ENCODE assay signal across 11 cellular contexts in the genomic region with DNA sequence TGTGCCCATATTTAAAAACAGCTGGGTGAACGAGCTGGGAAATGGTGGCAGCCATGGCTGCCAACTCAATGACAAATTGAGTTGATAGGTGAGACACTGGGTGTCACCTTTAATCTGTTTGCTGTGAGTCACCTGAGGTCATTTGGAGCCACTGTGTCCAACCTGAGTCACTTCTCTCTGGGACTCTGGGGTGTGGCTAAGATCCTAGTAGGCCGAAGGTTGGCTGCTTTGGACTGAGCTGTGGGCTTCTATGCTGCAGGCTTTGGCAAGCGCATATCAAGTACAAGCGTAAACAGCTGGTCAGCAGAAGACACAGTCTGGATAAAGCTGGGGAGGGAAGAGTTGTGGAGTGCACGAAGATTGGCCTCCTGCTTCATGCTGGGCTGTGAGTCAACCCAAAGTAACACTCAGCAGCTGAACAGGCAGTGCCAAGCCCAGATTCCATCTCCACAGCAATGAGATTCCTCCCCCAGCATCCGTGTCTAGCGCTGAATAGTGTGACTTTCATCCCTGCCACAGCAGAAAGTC. TPM values are rescaled to one million over a fixed set of nuclear protein-coding genes. Genes with fewer than 3 reads are reported as not detected.
DNase-seq lines count a peak whose midpoint lies in the region; ATAC-seq and TF ChIP-seq lines count a peak whose summit lies in the region.
"Had no signal": no experiment of that assay in that cellular context is flagged by ENCODE, and none has a peak within 500 bp of the region (broad histone marks: within the 10 kb centered on the region; RNA-seq: fewer than 3 reads in every experiment).

No MANE protein-coding gene starts in this region.

- no peak for ATAC-seq in HG02763 (IDR thresholded peaks at IDR 0.05; ENCODE audit: unreplicated experiment)

- H3K36me3 Mint-ChIP-seq in HFFc6 (ENCODE audit: low read depth) = no peaks in the 10 kb centered on the region

- no peak for TF ChIP-seq CTCF in HFFc6 (IDR thresholded peaks at IDR 0.05)
- TF ChIP-seq CTCF in brain microvascular endothelial cell (IDR thresholded peaks at IDR 0.05; ENCODE audit: low read depth, low read length, missing control alignments) = no peak
- TF ChIP-seq CTCF in tibial nerve (IDR thresholded peaks at IDR 0.05) = no peak

- in situ Hi-C loops in brain microvascular endothelial cell (cut with HindIII; ENCODE audit: low pct_ligation_motif_present, low sequenced_read_pairs) = loop anchor here (25.0 kb wide), 1 partner anchor 475 kb away; no protein-coding TSS in a partner anchor

- H3K4me3 Mint-ChIP-seq in HFFc6 = peak overlapping the region; percentile 38
- H3K4me3 Mint-ChIP-seq: activated T-cell treated with anti-CD3 and anti-CD28 coated beads, Interleukin-2, amount 50 U/mL, for 24 hours had no signal

- H3K27ac Mint-ChIP-seq in HFFc6 = peak overlapping the region; percentile 96
- H3K27ac Mint-ChIP-seq: activated T-cell treated with anti-CD3 and anti-CD28 coated beads, Interleukin-2, amount 50 U/mL, for 24 hours had no signal

- no peaks in the 10 kb centered on the region for H3K9me3 ChIP-seq in tibial nerve

- H3K4me3 ChIP-seq in brain microvascular endothelial cell (ENCODE audit: low read depth, low read length) (no peak overlapping the region), tibial nerve (no peak overlapping the region)

- TF ChIP-seq EP300 in tibial nerve (IDR thresholded peaks at IDR 0.05) = no peak

- H3K4me1 Mint-ChIP-seq in HFFc6 (ENCODE audit: low read depth) = peaks cover 72% of the 10 kb centered on the region

- no peaks in the 10 kb centered on the region for H3K9me3 Mint-ChIP-seq in HFFc6
- H3K9me3 Mint-ChIP-seq: activated T-cell treated with anti-CD3 and anti-CD28 coated beads, Interleukin-2, amount 50 U/mL, for 24 hours had no signal

- no peaks in the 10 kb centered on the region for H3K36me3 ChIP-seq in brain microvascular endothelial cell (replicated peaks)
- H3K36me3 ChIP-seq in tibial nerve = no peaks in the 10 kb centered on the region

- WGBS in tibial nerve, 2 donors = 58 to 64% methylated on average over 7 of the region's 7 CpGs

- peaks cover 0 to 11% (median 4%) of the 10 kb centered on the region in 4 donors for H3K4me1 ChIP-seq in tibial nerve

- H3K27ac ChIP-seq in brain microvascular endothelial cell (peak overlapping the region; percentile 27), tibial nerve (peak overlapping the region in 1 of 4 donors; percentile 52)

- DNase-seq in HFFc6 = peak; percentile 98
- peak; percentile 95 for DNase-seq in brain microvascular endothelial cell
- peak; percentile 69 for DNase-seq in kidney glomerular epithelial cell (lab: John Stamatoyannopoulos, UW)
- peak; percentile 89 for DNase-seq in stromal cell of bone marrow (ENCODE audit: low read depth)
- no peak for DNase-seq in tibial nerve (ENCODE audit: low spot score in 2 of 2)
- DNase-seq in NCI-H1092 (lab: John Stamatoyannopoulos, UW) = no peak
- no peak for DNase-seq in stimulated activated naive CD4-positive, alpha-beta T cell treated with Interleukin-2 at 50 U/mL for 16 hours (lab: John Stamatoyannopoulos, UW)
- DNase-seq: activated T-cell treated with anti-CD3 and anti-CD28 coated beads, Interleukin-2, amount 50 U/mL, for 24 hours; NCI-H1417 treated with DMSO at 0.1 percent for 48 hours had no signal

- H3K27me3 Mint-ChIP-seq in HFFc6 (ENCODE audit: insufficient read depth) = no peaks in the 10 kb centered on the region; the same call in 1 of the 2 replicates
- H3K27me3 Mint-ChIP-seq: activated T-cell treated with anti-CD3 and anti-CD28 coated beads, Interleukin-2, amount 50 U/mL, for 24 hours had no signal

- no peak for TF ChIP-seq POLR2A in tibial nerve (IDR thresholded peaks at IDR 0.05)

- H3K27me3 ChIP-seq in brain microvascular endothelial cell (replicated peaks) = no peaks in the 10 kb centered on the region
- no peaks in the 10 kb centered on the region for H3K27me3 ChIP-seq in tibial nerve

RNA-seq across cellular contexts. Expression of a gene that starts 24.0 kb away (rescaled TPM):
- under 1 TPM in 1 of 6 experiments, not detected in 5; 0.10 TPM for total RNA-seq in HFFc6 (2021; fragmentation: NEBNext Ultra II Directional; extraction: Animal tissue kit (Norgen Biotek cat#: 25700))
- 1 to 10 TPM in 1 of 4 donors, not detected in 3; 4.2 TPM for total RNA-seq in tibial nerve
- total RNA-seq: subcutaneous adipose tissue had no signal

RNA-seq across cellular contexts. Expression of a gene that starts 40.1 kb away (rescaled TPM):
- not detected for total RNA-seq in HFFc6 (2021; fragmentation: NEBNext Ultra II Directional; extraction: Animal tissue kit (Norgen Biotek cat#: 25700))
- 1 to 10 TPM in 2 of 4 donors, not detected in 2; 1.5 to 4.6 TPM for total RNA-seq in tibial nerve
- total RNA-seq: subcutaneous adipose tissue had no signal

Comparison
In these comparisons a context has a peak if more than half of its experiments do, and no peak if none do; other contexts are left out.
1. DNase-seq: peak in HFFc6 (single experiment), brain microvascular endothelial cell (single experiment), kidney glomerular epithelial cell (single experiment) and stromal cell of bone marrow (single experiment); none in tibial nerve (0 of 2), NCI-H1092 (single experiment) and stimulated activated naive CD4-positive, alpha-beta T cell treated with Interleukin-2 at 50 U/mL for 16 hours (single experiment).